ENCODE assay signal across 21 cellular contexts in genomic region chr16:860891-861290, GRCh38.
"Had no signal": no experiment of that assay in that cellular context is flagged by ENCODE, and none has a peak within 500 bp of the region (broad histone marks: within the 10 kb centered on the region; RNA-seq: fewer than 3 reads in every experiment).

No MANE protein-coding gene starts in this region.

- ATAC-seq: activated CD8-positive, alpha-beta memory T cell treated with anti-CD3 and anti-CD28 coated beads, Interleukin-2, amount 10 ng/mL, durations not matched to agents 7 days and 5 days; T-helper 17 cell had no signal

- DNase-seq: activated B cell treated with CpG ODN at 0.5 μM for 24 hours; activated CD4-positive, alpha-beta T cell treated with anti-CD3 and anti-CD28 coated beads for 1 hour; activated CD4-positive, alpha-beta T cell treated with anti-CD3 and anti-CD28 coated beads, Interleukin-2, amount 10 ng/mL, durations not matched to agents 24 days and 14 days; activated CD4-positive, alpha-beta T cell treated with anti-CD3 and anti-CD28 coated beads, Interleukin-2, amount 50 U/mL, for 48 hours; activated CD8-positive, alpha-beta memory T cell treated with anti-CD3 and anti-CD28 coated beads, Interleukin-2, amount 10 ng/mL, durations not matched to agents 7 days and 5 days; activated effector memory CD4-positive, alpha-beta T cell treated with Interleukin-2 at 50 U/mL for 16 hours; activated naive CD4-positive, alpha-beta T cell; activated T-cell treated with anti-CD3 and anti-CD28 coated beads, Interleukin-2, amount 50 U/mL, for 24 hours; amygdala; KBM-7; NCI-H1048; NCI-H1930; NCI-H2171; NCI-H2227 treated with DMSO at 0.1 percent for 48 hours; NCI-H446 treated with DMSO at 0.1 percent for 48 hours; NCI-H524 treated with DMSO at 0.1 percent for 48 hours; NCI-H82; OCI-M1; SHP77 treated with DMSO at 0.1 percent for 48 hours; T-helper 17 cell; T1000 had no signal
